ENCODE assay signal across 8 cellular contexts in the genomic region with DNA sequence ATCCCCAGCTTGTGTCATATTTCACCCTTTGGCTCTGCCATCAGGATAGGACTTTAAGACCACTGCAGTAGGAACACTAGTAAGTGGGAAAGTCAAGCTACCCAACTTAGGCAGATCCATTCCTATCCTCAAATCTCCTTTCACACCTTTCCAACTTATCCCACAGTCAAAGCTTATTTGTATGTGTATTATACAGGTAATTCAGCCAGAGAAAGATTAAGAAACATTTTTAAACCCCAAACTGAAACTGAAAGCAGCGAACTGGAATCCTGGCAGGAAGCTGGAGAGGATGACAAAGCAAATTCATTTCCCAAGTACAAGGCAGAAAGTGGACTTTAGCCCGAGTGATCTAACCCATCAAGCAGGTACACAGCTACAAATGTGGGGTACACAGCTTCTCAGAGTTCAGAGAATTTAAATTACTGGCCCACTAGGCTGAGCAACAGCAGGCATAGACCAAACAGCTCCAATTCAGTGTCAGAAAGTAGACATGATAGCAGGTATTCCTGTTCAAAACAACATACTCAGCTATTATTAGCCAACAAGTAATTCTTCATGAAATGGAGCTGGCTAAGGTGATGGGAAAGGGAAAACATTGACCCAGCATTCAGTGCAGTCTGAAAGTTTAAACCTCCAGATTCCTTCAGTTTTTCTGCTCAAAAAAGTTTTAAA. TPM values are rescaled to one million over a fixed set of nuclear protein-coding genes. Genes with fewer than 3 reads are reported as not detected.
A peak's percentile ranks its signal among the peaks of the same experiment; 100 is the strongest.
DNase-seq lines count a peak whose midpoint lies in the region; ATAC-seq and TF ChIP-seq lines count a peak whose summit lies in the region.

No MANE protein-coding gene starts in this region.

- H3K9me3 ChIP-seq in SK-N-MC (ENCODE audit: low read depth, low read length) (no peaks in the 10 kb centered on the region), mucosa of stomach (ENCODE audit: control insufficient read depth, low read length) (no peaks in the 10 kb centered on the region), aorta (ENCODE audit: control insufficient read depth, low read length) (no peaks in the 10 kb centered on the region)

- 0 to 1% methylated on average over 2 of the region's 2 CpGs for WGBS in aorta, 2 donors

- intact Hi-C loops in aorta (cut with DNase I), result loop anchor here in 1 of 2 donors (5.0 kb wide), 1 partner anchor 40 kb away; the partner anchor contains the start of gene ILRUN

- TF ChIP-seq CTCF in endothelial cell (IDR thresholded peaks at IDR 0.05; ENCODE audit: unreplicated experiment) (no peak), GM10266 (IDR thresholded peaks at IDR 0.05; ENCODE audit: control insufficient read depth, insufficient read depth, low read depth, missing control alignments) (no peak)

- no peaks in the 10 kb centered on the region for H3K27me3 Mint-ChIP-seq in endothelial cell (ENCODE audit: unreplicated experiment)

- peaks cover 4% of the 10 kb centered on the region for H3K36me3 Mint-ChIP-seq in endothelial cell (ENCODE audit: low read depth, unreplicated experiment)

- H3K4me1 ChIP-seq in mucosa of stomach (ENCODE audit: control insufficient read depth, insufficient read depth, low read length) (peaks cover 36% of the 10 kb centered on the region), aorta (ENCODE audit: control insufficient read depth in 1 of 2, insufficient read depth in 2 of 2, low read length in 2 of 2) (peaks cover 8 to 9% of the 10 kb centered on the region in 2 donors)

- peak; percentile 89 for ATAC-seq in aorta (ENCODE audit: low FRiP score)

- H3K9ac ChIP-seq in SK-N-MC (ENCODE audit: insufficient read length), result peak overlapping the region; percentile 67
- H3K9ac ChIP-seq in mucosa of stomach (ENCODE audit: low read length), result peak overlapping the region; percentile 53

- H3K4me3 Mint-ChIP-seq in endothelial cell (ENCODE audit: unreplicated experiment), result peak overlapping the region; percentile 64

- CTCF ChIA-PET in HEK293T (lab: Yijun Ruan, JAX), result interaction anchor here (0.6 to 1.0 kb wide), 2 partner anchors 16 to 195 kb away, joined by 3 read pairs; no protein-coding TSS in a partner anchor

- H3K9me3 Mint-ChIP-seq in endothelial cell (ENCODE audit: unreplicated experiment), result no peaks in the 10 kb centered on the region

- peak overlapping the region; percentile 95 for H3K27ac Mint-ChIP-seq in endothelial cell (ENCODE audit: unreplicated experiment)

- POLR2A ChIA-PET in HEK293T (lab: Yijun Ruan, JAX), result interaction anchor here (1.5 to 2.0 kb wide), 4 partner anchors 39 to 231 kb away, joined by 4 to 9 read pairs (median 6); partner anchors contain the start of genes BLTP3A, ILRUN, SNRPC and TAF11

- H3K36me3 ChIP-seq in SK-N-MC (ENCODE audit: insufficient read depth, low read length) (peaks cover 15% of the 10 kb centered on the region), mucosa of stomach (ENCODE audit: control insufficient read depth, insufficient read depth, low read length) (no peaks in the 10 kb centered on the region), aorta (ENCODE audit: control insufficient read depth in 1 of 2, insufficient read depth in 2 of 2, low read length in 1 of 2) (no peaks in the 10 kb centered on the region)

- H3K27me3 ChIP-seq in mucosa of stomach (ENCODE audit: control insufficient read depth, insufficient read depth, low read length) (no peaks in the 10 kb centered on the region), aorta (ENCODE audit: control insufficient read depth in 1 of 2, insufficient read depth in 2 of 2, low read length in 1 of 2) (no peaks in the 10 kb centered on the region)

- peaks cover 19% of the 10 kb centered on the region for H3K4me1 Mint-ChIP-seq in endothelial cell (ENCODE audit: unreplicated experiment)

- H3K4me3 ChIP-seq in Jurkat, Clone E6-1 (ENCODE audit: low read length), result peak overlapping the region; percentile 39
- peak overlapping the region; percentile 74 for H3K4me3 ChIP-seq in SK-N-MC
- peak overlapping the region; percentile 28 for H3K4me3 ChIP-seq in mucosa of stomach (ENCODE audit: low read length)
- H3K4me3 ChIP-seq in aorta (ENCODE audit: low read length in 2 of 2), result peak overlapping the region; percentile 53 to 60

- DNase-seq in DMS 273 (lab: John Stamatoyannopoulos, UW; ENCODE audit: unreplicated experiment) (peak; percentile 74), SK-N-MC (ENCODE audit: low read depth, low spot score) (peak; percentile 14), endothelial cell (ENCODE audit: low spot score) (peak; percentile 11), aorta (no peak), GM10266 (ENCODE audit: extremely low spot score) (no peak), HEK293T (ENCODE audit: extremely low spot score) (no peak)
- DNase-seq in Jurkat, Clone E6-1 (ENCODE audit: low read depth, low spot score), result peak; percentile 40

- H3K27ac ChIP-seq in SK-N-MC, result peak overlapping the region; percentile 90
- peak overlapping the region; percentile 87 to 98 for H3K27ac ChIP-seq in aorta (ENCODE audit: low read depth in 1 of 2, low read length in 2 of 2)

TF ChIP-seq in HEK293T, 16 proteins besides CTCF, POLR2A, EP300 and RAD21:
- TF ChIP-seq ELF4 (IDR thresholded peaks at IDR 0.05) (no peak), BHLHE40 (IDR thresholded peaks at IDR 0.05; ENCODE audit: borderline replicate concordance) (no peak), PKNOX1 (IDR thresholded peaks at IDR 0.05) (no peak), LEF1 (IDR thresholded peaks at IDR 0.05; ENCODE audit: borderline replicate concordance) (no peak), ZNF384 (IDR thresholded peaks at IDR 0.05) (no peak), TARDBP (IDR thresholded peaks at IDR 0.05) (no peak), ARNT (IDR thresholded peaks at IDR 0.05) (no peak), CTBP1 (IDR thresholded peaks at IDR 0.05; ENCODE audit: borderline replicate concordance) (no peak), SUZ12 (IDR thresholded peaks at IDR 0.05) (no peak), HDGF (IDR thresholded peaks at IDR 0.05; ENCODE audit: borderline replicate concordance) (no peak), NFRKB (IDR thresholded peaks at IDR 0.05) (no peak), SP1 (IDR thresholded peaks at IDR 0.05) (no peak), FOXK2 (IDR thresholded peaks at IDR 0.05) (no peak), FOXA1 (IDR thresholded peaks at IDR 0.05) (no peak)

RNA-seq across cellular contexts. Expression of gene ILRUN, which starts 39.1 kb away (rescaled TPM):
- polyA plus RNA-seq in Jurkat, Clone E6-1 (2012; ENCODE audit: insufficient read depth, insufficient read length), result 47.0 TPM
- total RNA-seq in endothelial cell (ENCODE audit: unreplicated experiment) (58.9 TPM), aorta (10 to 100 TPM; 69.7 to 76.6 TPM)
- polyA plus RNA-seq in aorta, result 10 to 100 TPM; 46.7 to 62.2 TPM

Comparison
In these comparisons a context has a peak if more than half of its experiments do, and no peak if none do; other contexts are left out.
1. DNase-seq: peak in DMS 273 (single experiment), Jurkat, Clone E6-1 (single experiment), SK-N-MC (single experiment) and endothelial cell (single experiment); none in aorta (0 of 2), GM10266 (single experiment) and HEK293T (single experiment).
2. Peak in every context shown above with its lines, with median percentiles within 50 percentile points of each other: H3K4me3 ChIP-seq.